Comparison of ENCODE assay signal across 14 cellular contexts in the genomic region with DNA sequence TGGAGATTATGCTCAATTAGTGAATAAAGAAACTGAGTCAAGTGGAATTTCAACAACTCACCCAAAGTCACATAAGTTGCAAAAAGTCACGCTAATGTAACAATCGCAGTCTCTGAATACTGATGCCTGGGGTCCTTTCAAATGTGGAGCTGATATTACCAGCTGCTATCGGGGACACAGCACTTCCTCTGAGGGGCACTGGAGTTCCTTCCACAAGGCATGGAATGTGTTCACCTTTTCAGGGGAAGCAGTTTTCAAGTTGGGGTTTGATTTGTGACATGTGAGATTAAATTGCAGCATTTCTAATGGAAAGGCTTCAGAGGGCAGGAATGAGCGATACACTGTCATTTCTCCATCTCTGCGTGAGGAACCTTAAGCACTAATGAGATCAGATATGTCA.
"Had no signal": no experiment of that assay in that cellular context is flagged by ENCODE, and none has a peak within 500 bp of the region (broad histone marks: within the 10 kb centered on the region; RNA-seq: fewer than 3 reads in every experiment).

No MANE protein-coding gene starts in this region.

- H3K9me3 ChIP-seq: neutrophil, pancreas had no signal

- H3K36me3 ChIP-seq: neutrophil, pancreas had no signal

- H3K27me3 ChIP-seq: dorsolateral prefrontal cortex, neutrophil, pancreas had no signal

- DNase-seq: activated CD4-positive, alpha-beta memory T cell treated with anti-CD3 and anti-CD28 coated beads for 36 hours; activated CD4-positive, alpha-beta T cell treated with anti-CD3 and anti-CD28 coated beads for 36 hours; activated T-cell treated with anti-CD3 and anti-CD28 coated beads for 4 hours; amniotic stem cell; central memory CD4-positive, alpha-beta T cell; dorsolateral prefrontal cortex; endodermal cell; foreskin fibroblast; naive thymus-derived CD8-positive, alpha-beta T cell; stimulated activated CD4-positive, alpha-beta T cell treated with anti-CD3 and anti-CD28 coated beads, Interleukin-4, amount 100 ng/mL, for 4 hours; stimulated activated naive B cell treated with anti-CD40 and anti-IgM and Interleukin-4, amounts not matched to agents 10 μg/mL and 1 μg/mL and 100 μg/mL, for 72 hours had no signal

- H3K27ac ChIP-seq: dorsolateral prefrontal cortex, epithelial cell of prostate, neutrophil had no signal

- H3K4me3 ChIP-seq: dorsolateral prefrontal cortex, pancreas had no signal
